Comparison of ENCODE assay signal across 10 cellular contexts in genomic region chr3:50587806-50588758, GRCh38. TPM values are rescaled to one million over a fixed set of nuclear protein-coding genes. Genes with fewer than 3 reads are reported as not detected.
DNase-seq lines count a peak whose midpoint lies in the region; ATAC-seq, FAIRE-seq and TF ChIP-seq lines count a peak whose summit lies in the region.
"Had no signal": no experiment of that assay in that cellular context is flagged by ENCODE, and none has a peak within 500 bp of the region (broad histone marks: within the 10 kb centered on the region; RNA-seq: fewer than 3 reads in every experiment).

No MANE protein-coding gene starts in this region.

- H3K4me1 Mint-ChIP-seq in T-cell: peaks cover 52 to 76% (median 75%) of the 10 kb centered on the region in 3 donors
- H3K4me1 Mint-ChIP-seq in activated naive CD4-positive, alpha-beta T cell treated with anti-CD3 and anti-CD28 coated beads for 36 hours (ENCODE audit: low read depth): peaks cover 91% of the 10 kb centered on the region

- no peak overlapping the region for H3K4me3 ChIP-seq in OCI-LY7 (ENCODE audit: low read depth, low read length, poor library complexity, severe bottlenecking)

- CTCF ChIA-PET in T-cell (lab: Charles Lee): interaction anchor here (0.9 to 4.6 kb wide), 9 partner anchors 13 to 65 kb away, joined by 5 to 40 read pairs (median 6); partner anchors contain the start of genes C3orf18 (in 1 of the 2), CISH (in 1 of the 2), HEMK1 (in 1 of the 2) and MAPKAPK3 (in 1 of the 2)
- CTCF ChIA-PET in activated naive CD4-positive, alpha-beta T cell treated with anti-CD3 and anti-CD28 coated beads for 36 hours (lab: Charles Lee): interaction anchor here (7.2 to 10.7 kb wide), 3 partner anchors 14 to 24 kb away, joined by 94 to 274 read pairs (median 243); partner anchors contain the start of genes C3orf18, CISH, HEMK1 and MAPKAPK3
- CTCF ChIA-PET in OCI-LY7 (lab: Charles Lee; ENCODE audit: unreplicated experiment): interaction anchor here (0.6 kb wide), 1 partner anchor 18 kb away, joined by 4 read pairs; no protein-coding TSS in a partner anchor

- intact Hi-C loops in activated naive CD4-positive, alpha-beta T cell treated with anti-CD3 and anti-CD28 coated beads for 36 hours (cut with micrococcal nuclease): loop anchor here (1.0 kb wide), 1 partner anchor 65 kb away; no protein-coding TSS in a partner anchor
- intact Hi-C loops in OCI-LY7 (cut with micrococcal nuclease; ENCODE audit: unreplicated experiment): no loop called here

- H3K4me1 ChIP-seq in OCI-LY7 (ENCODE audit: insufficient read depth, low read length, poor library complexity, severe bottlenecking): peaks cover 10% of the 10 kb centered on the region

- no peaks in the 10 kb centered on the region for H3K9me2 ChIP-seq in OCI-LY7 (ENCODE audit: insufficient read depth, low read length)

- no peaks in the 10 kb centered on the region for H3K9me3 Mint-ChIP-seq in T-cell
- no peaks in the 10 kb centered on the region for H3K9me3 Mint-ChIP-seq in activated naive CD4-positive, alpha-beta T cell treated with anti-CD3 and anti-CD28 coated beads for 36 hours

- no peaks in the 10 kb centered on the region for H3K36me3 ChIP-seq in OCI-LY7 (ENCODE audit: insufficient read depth, low read length)

- POLR2A ChIA-PET in T-cell (lab: Charles Lee): interaction anchor here in 1 of 2 donors (0.9 kb wide), 1 partner anchor 21 kb away, joined by 4 read pairs; no protein-coding TSS in a partner anchor
- POLR2A ChIA-PET in OCI-LY7 (lab: Charles Lee): no interaction called here

- peak; percentile 81 for FAIRE-seq in GM18507 (lab: Jason Lieb, UNC)
- FAIRE-seq: G401.6 had no signal

- peak overlapping the region; percentile 88 to 93 for H3K27ac Mint-ChIP-seq in T-cell
- H3K27ac Mint-ChIP-seq in activated naive CD4-positive, alpha-beta T cell treated with anti-CD3 and anti-CD28 coated beads for 36 hours: peak overlapping the region; percentile 99

- ATAC-seq in T-cell (replicated peaks in 1 of 4) (peak; percentile 18 to 59 (median 36)), GM19467 (IDR thresholded peaks at IDR 0.05; ENCODE audit: unreplicated experiment) (no peak)

- peaks cover 9% of the 10 kb centered on the region for H3K36me3 Mint-ChIP-seq in T-cell
- peaks cover 15% of the 10 kb centered on the region for H3K36me3 Mint-ChIP-seq in activated naive CD4-positive, alpha-beta T cell treated with anti-CD3 and anti-CD28 coated beads for 36 hours (ENCODE audit: low read depth)

- no peak overlapping the region for H2AFZ ChIP-seq in OCI-LY7 (ENCODE audit: low read length)

- no peaks in the 10 kb centered on the region for H3K27me3 Mint-ChIP-seq in T-cell
- H3K27me3 Mint-ChIP-seq in activated naive CD4-positive, alpha-beta T cell treated with anti-CD3 and anti-CD28 coated beads for 36 hours (ENCODE audit: low read depth): no peaks in the 10 kb centered on the region

- H3K9me3 ChIP-seq in OCI-LY7 (ENCODE audit: low read length): no peaks in the 10 kb centered on the region

- H3K79me2 ChIP-seq in OCI-LY7 (ENCODE audit: insufficient read depth, low read depth, low read length): no peaks in the 10 kb centered on the region

- no peak overlapping the region for H3K4me2 ChIP-seq in OCI-LY7 (ENCODE audit: low read length)

- BruUV-seq in OCI-LY7 (replicated peaks; lab: Mats Ljungman, UMichigan): no TSS peak

- no peak overlapping the region for H3K27ac ChIP-seq in OCI-LY7 (ENCODE audit: low read depth, low read length, poor library complexity, severe bottlenecking)

- DNase-seq in GM18507 (ENCODE audit: extremely low spot score, insufficient read length, low read depth): no peak
- peak in 18 of 34 experiments; percentile 29 to 66 (median 48) for DNase-seq in T-cell
- DNase-seq in activated naive CD4-positive, alpha-beta T cell treated with anti-CD3 and anti-CD28 coated beads for 36 hours: peak; percentile 94
- peak; percentile 85 to 91 (median 86) for DNase-seq in stimulated activated CD4-positive, alpha-beta T cell treated with anti-CD3 and anti-CD28 coated beads, Interleukin-12 subunit alpha, Interleukin-12 subunit beta, amount 100 ng/mL, for 48 hours (ENCODE audit: low read depth in 2 of 3, low spot score in 1 of 3)
- DNase-seq in NCI-H82 (lab: John Stamatoyannopoulos, UW): no peak
- DNase-seq in KG1 (lab: John Stamatoyannopoulos, UW): no peak
- DNase-seq in OCI-LY7 (ENCODE audit: low spot score): no peak
- DNase-seq: caudate nucleus had no signal

- TF ChIP-seq CTCF in OCI-LY7 (conservative IDR thresholded peaks at IDR 0.05; ENCODE audit: low read length): no peak

- H4K20me1 ChIP-seq in OCI-LY7 (ENCODE audit: insufficient read depth, low read length): no peaks in the 10 kb centered on the region

- peak overlapping the region; percentile 13 to 69 (median 34) for H3K4me3 Mint-ChIP-seq in T-cell
- peak overlapping the region; percentile 42 for H3K4me3 Mint-ChIP-seq in activated naive CD4-positive, alpha-beta T cell treated with anti-CD3 and anti-CD28 coated beads for 36 hours

RNA-seq across cellular contexts. Expression of gene HEMK1, which starts 18.8 kb away (rescaled TPM):
- total RNA-seq in T-cell (10 to 100 TPM; 35.5 to 66.6 (median 42.0) TPM), OCI-LY7 (2022) (27.4 and 30.1 TPM in 2 replicates)
- total RNA-seq in activated naive CD4-positive, alpha-beta T cell treated with anti-CD3 and anti-CD28 coated beads for 36 hours: 10 to 100 TPM; 27.0 to 30.4 TPM
- 18.9 and 19.3 TPM in 2 replicates for total RNA-seq in OCI-LY7 (2014; rRNA removed; shearing (Covaris generic))

RNA-seq across cellular contexts. Expression of gene C3orf18, which starts 20.5 kb away (rescaled TPM):
- 10 to 100 TPM; 15.3 to 24.7 (median 19.5) TPM for total RNA-seq in T-cell
- 1 to 10 TPM; 3.1 to 3.8 TPM for total RNA-seq in activated naive CD4-positive, alpha-beta T cell treated with anti-CD3 and anti-CD28 coated beads for 36 hours
- total RNA-seq in OCI-LY7 (2014; rRNA removed; shearing (Covaris generic)): 3.9 and 8.0 TPM in 2 replicates
- 8.0 and 9.5 TPM in 2 replicates for total RNA-seq in OCI-LY7 (2022)

RNA-seq across cellular contexts. Expression of gene CISH, which starts 23.5 kb away (rescaled TPM):
- total RNA-seq in T-cell: 100 to 1,000 TPM in 3 of 5 donors, 10 to 100 TPM in 2; 37.4 to 217 (median 190) TPM
- 100 to 1,000 TPM; 136 to 138 TPM for total RNA-seq in activated naive CD4-positive, alpha-beta T cell treated with anti-CD3 and anti-CD28 coated beads for 36 hours
- 0.05 TPM in 1 of 2 replicates, not detected in the other for total RNA-seq in OCI-LY7 (2014; rRNA removed; shearing (Covaris generic))
- not detected in 2 replicates for total RNA-seq in OCI-LY7 (2022)

RNA-seq across cellular contexts. Expression of gene MAPKAPK3, which starts 28.9 kb away (rescaled TPM):
- total RNA-seq in T-cell (10 to 100 TPM; 35.1 to 66.6 (median 53.0) TPM), OCI-LY7 (2022) (20.3 and 25.2 TPM in 2 replicates)
- 100 to 1,000 TPM; 105 to 106 TPM for total RNA-seq in activated naive CD4-positive, alpha-beta T cell treated with anti-CD3 and anti-CD28 coated beads for 36 hours
- total RNA-seq in OCI-LY7 (2014; rRNA removed; shearing (Covaris generic)): 17.5 and 24.1 TPM in 2 replicates

Comparison
In these comparisons a context has a peak if more than half of its experiments do, and no peak if none do; other contexts are left out.
1. DNase-seq: peak in T-cell (18 of 34), activated naive CD4-positive, alpha-beta T cell treated with anti-CD3 and anti-CD28 coated beads for 36 hours (single experiment) and stimulated activated CD4-positive, alpha-beta T cell treated with anti-CD3 and anti-CD28 coated beads, Interleukin-12 subunit alpha, Interleukin-12 subunit beta, amount 100 ng/mL, for 48 hours (3 of 3); none in GM18507 (single experiment), NCI-H82 (single experiment), KG1 (single experiment) and OCI-LY7 (single experiment).
2. RNA of gene CISH, which starts 23.5 kb away (total RNA-seq): 37.4 to 217 TPM in T-cell and 136 to 138 TPM in activated naive CD4-positive, alpha-beta T cell treated with anti-CD3 and anti-CD28 coated beads for 36 hours; 0.05 TPM in OCI-LY7; every median in the first group is over 10 times any median in the second.